ENCODE assay signal across 1 cellular context in the genomic region with DNA sequence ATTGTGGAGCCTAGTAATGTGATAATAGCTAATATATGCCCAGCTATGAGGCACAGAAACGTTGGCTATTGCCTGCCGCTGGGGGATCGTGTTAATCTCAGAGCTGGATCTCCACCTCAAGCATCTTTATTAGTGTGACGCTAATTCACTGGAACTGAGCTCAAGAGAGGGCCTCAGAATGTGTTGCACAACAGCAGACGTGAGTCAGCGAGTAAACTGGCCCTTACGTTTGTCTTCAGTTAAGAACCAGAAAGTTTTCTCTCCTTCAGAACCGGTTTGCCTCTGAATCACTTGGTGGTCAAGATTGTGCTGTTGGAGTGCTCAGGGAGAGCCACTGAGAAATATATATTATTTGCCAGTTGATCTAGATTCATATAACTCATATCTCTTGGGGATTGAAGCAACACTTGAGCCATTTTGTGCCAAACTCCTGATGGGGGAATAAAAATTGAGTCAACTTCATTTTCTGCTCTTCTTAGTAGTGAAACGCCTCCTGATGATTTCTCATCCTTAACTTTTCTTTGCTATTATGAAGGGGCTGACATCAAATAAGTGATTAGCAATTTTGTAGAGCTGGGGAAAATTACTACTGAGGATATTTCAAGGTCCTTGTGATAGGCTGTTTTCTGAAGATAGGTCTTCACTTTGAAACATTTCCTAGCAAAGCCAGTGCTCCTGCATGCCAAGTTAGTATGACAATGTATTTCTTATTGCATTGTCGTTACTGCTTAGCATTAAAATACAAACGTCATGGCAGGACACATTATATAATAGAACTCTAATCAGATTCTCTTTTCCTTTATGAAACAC.
A peak's percentile ranks its signal among the peaks of the same experiment; 100 is the strongest.
TF ChIP-seq lines count a peak whose summit lies in the region.

No MANE protein-coding gene starts in this region.

TF ChIP-seq in A549, 52 proteins besides CTCF, POLR2A, EP300 and RAD21 (continued from another document):
- TF ChIP-seq, protein P1, sequence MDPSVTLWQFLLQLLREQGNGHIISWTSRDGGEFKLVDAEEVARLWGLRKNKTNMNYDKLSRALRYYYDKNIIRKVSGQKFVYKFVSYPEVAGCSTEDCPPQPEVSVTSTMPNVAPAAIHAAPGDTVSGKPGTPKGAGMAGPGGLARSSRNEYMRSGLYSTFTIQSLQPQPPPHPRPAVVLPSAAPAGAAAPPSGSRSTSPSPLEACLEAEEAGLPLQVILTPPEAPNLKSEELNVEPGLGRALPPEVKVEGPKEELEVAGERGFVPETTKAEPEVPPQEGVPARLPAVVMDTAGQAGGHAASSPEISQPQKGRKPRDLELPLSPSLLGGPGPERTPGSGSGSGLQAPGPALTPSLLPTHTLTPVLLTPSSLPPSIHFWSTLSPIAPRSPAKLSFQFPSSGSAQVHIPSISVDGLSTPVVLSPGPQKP (IDR thresholded peaks at IDR 0.05; ENCODE audit: low read depth, low read length) = no peak
- TF ChIP-seq NPAS2 (CRISPR knock-in tag; IDR thresholded peaks at IDR 0.05; ENCODE audit: borderline replicate concordance) = no peak
- TF ChIP-seq FOSL2 (IDR thresholded peaks at IDR 0.05) = peak; percentile 76
- peak; percentile 94 for TF ChIP-seq FOSL2 (CRISPR knock-in tag; IDR thresholded peaks at IDR 0.05)
- TF ChIP-seq NR3C1 (IDR thresholded peaks at IDR 0.05) = no peak
- TF ChIP-seq PHF8 (IDR thresholded peaks at IDR 0.05; ENCODE audit: borderline replicate concordance, low read depth) = no peak
- TF ChIP-seq KDM1A (IDR thresholded peaks at IDR 0.05; ENCODE audit: low read depth) = no peak
- TF ChIP-seq CHD4 (IDR thresholded peaks at IDR 0.05; ENCODE audit: borderline replicate concordance) = no peak
- TF ChIP-seq, protein P2, sequence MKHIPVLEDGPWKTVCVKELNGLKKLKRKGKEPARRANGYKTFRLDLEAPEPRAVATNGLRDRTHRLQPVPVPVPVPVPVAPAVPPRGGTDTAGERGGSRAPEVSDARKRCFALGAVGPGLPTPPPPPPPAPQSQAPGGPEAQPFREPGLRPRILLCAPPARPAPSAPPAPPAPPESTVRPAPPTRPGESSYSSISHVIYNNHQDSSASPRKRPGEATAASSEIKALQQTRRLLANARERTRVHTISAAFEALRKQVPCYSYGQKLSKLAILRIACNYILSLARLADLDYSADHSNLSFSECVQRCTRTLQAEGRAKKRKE (CRISPR knock-in tag; IDR thresholded peaks at IDR 0.05; ENCODE audit: low read depth) = peak; percentile 94
- TF ChIP-seq, protein P3, sequence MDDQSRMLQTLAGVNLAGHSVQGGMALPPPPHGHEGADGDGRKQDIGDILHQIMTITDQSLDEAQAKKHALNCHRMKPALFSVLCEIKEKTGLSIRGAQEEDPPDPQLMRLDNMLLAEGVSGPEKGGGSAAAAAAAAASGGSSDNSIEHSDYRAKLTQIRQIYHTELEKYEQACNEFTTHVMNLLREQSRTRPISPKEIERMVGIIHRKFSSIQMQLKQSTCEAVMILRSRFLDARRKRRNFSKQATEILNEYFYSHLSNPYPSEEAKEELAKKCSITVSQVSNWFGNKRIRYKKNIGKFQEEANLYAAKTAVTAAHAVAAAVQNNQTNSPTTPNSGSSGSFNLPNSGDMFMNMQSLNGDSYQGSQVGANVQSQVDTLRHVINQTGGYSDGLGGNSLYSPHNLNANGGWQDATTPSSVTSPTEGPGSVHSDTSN (IDR thresholded peaks at IDR 0.05) = no peak
- TF ChIP-seq POLR2AphosphoS2 (conservative IDR thresholded peaks at IDR 0.05; ENCODE audit: low read length) = no peak
- no peak for TF ChIP-seq CBX8 (IDR thresholded peaks at IDR 0.05)
- TF ChIP-seq HDAC2 (IDR thresholded peaks at IDR 0.05) = no peak
- TF ChIP-seq, protein P4, sequence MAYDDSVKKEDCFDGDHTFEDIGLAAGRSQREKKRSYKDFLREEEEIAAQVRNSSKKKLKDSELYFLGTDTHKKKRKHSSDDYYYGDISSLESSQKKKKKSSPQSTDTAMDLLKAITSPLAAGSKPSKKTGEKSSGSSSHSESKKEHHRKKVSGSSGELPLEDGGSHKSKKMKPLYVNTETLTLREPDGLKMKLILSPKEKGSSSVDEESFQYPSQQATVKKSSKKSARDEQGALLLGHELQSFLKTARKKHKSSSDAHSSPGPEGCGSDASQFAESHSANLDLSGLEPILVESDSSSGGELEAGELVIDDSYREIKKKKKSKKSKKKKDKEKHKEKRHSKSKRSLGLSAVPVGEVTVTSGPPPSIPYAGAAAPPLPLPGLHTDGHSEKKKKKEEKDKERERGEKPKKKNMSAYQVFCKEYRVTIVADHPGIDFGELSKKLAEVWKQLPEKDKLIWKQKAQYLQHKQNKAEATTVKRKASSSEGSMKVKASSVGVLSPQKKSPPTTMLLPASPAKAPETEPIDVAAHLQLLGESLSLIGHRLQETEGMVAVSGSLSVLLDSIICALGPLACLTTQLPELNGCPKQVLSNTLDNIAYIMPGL (CRISPR knock-in tag; IDR thresholded peaks at IDR 0.05; ENCODE audit: borderline replicate concordance) = peak; percentile 98
- no peak for TF ChIP-seq BHLHE40 (IDR thresholded peaks at IDR 0.05; ENCODE audit: low read depth, low read length)
- TF ChIP-seq TFCP2L1 (CRISPR knock-in tag; IDR thresholded peaks at IDR 0.05) = peak; percentile 89
- peak; percentile 89; the same call in 1 of the 2 replicates for TF ChIP-seq HOXA7 (CRISPR knock-in tag; IDR thresholded peaks at IDR 0.05)
- no peak for TF ChIP-seq CBX2 (IDR thresholded peaks at IDR 0.05; ENCODE audit: borderline replicate concordance, low read depth)
- TF ChIP-seq SMC3 (IDR thresholded peaks at IDR 0.05) = 0 out of 3 replicates have a peak, but pooled peaks have one; percentile 37
- peak; percentile 96 for TF ChIP-seq ZNF302 (CRISPR knock-in tag; IDR thresholded peaks at IDR 0.05)
- peak; percentile 82 for TF ChIP-seq JUNB (IDR thresholded peaks at IDR 0.05)
- no peak for TF ChIP-seq ESRRA (IDR thresholded peaks at IDR 0.05; ENCODE audit: borderline replicate concordance, low read length)
- TF ChIP-seq, protein P5, sequence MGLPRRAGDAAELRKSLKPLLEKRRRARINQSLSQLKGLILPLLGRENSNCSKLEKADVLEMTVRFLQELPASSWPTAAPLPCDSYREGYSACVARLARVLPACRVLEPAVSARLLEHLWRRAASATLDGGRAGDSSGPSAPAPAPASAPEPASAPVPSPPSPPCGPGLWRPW (IDR thresholded peaks at IDR 0.05) = peak; percentile 64; the same call in 1 of the 2 replicates
- TF ChIP-seq RNF2 (IDR thresholded peaks at IDR 0.05; ENCODE audit: borderline replicate concordance, low read depth) = no peak
- no peak for TF ChIP-seq MYC (IDR thresholded peaks at IDR 0.05; ENCODE audit: borderline replicate concordance, low read length)
- no peak for TF ChIP-seq MAZ (IDR thresholded peaks at IDR 0.05; ENCODE audit: borderline replicate concordance, low read depth, low read length)
- peak; percentile 97 to 100 for TF ChIP-seq CEBPB (IDR thresholded peaks at IDR 0.05)
- TF ChIP-seq, protein P6, sequence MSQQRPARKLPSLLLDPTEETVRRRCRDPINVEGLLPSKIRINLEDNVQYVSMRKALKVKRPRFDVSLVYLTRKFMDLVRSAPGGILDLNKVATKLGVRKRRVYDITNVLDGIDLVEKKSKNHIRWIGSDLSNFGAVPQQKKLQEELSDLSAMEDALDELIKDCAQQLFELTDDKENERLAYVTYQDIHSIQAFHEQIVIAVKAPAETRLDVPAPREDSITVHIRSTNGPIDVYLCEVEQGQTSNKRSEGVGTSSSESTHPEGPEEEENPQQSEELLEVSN (IDR thresholded peaks at IDR 0.05; ENCODE audit: borderline replicate concordance, low read depth) = no peak
- peak; percentile 98 for TF ChIP-seq EHF (CRISPR knock-in tag; IDR thresholded peaks at IDR 0.05)
- no peak for TF ChIP-seq EHMT2 (IDR thresholded peaks at IDR 0.05; ENCODE audit: low read depth)
- peak; percentile 96 for TF ChIP-seq HEYL (CRISPR knock-in tag; IDR thresholded peaks at IDR 0.05)
- TF ChIP-seq JUN (IDR thresholded peaks at IDR 0.05) = peak; percentile 73 to 90
- TF ChIP-seq RCOR1 (IDR thresholded peaks at IDR 0.05; ENCODE audit: low read depth, low read length) = no peak
- TF ChIP-seq, protein P7, sequence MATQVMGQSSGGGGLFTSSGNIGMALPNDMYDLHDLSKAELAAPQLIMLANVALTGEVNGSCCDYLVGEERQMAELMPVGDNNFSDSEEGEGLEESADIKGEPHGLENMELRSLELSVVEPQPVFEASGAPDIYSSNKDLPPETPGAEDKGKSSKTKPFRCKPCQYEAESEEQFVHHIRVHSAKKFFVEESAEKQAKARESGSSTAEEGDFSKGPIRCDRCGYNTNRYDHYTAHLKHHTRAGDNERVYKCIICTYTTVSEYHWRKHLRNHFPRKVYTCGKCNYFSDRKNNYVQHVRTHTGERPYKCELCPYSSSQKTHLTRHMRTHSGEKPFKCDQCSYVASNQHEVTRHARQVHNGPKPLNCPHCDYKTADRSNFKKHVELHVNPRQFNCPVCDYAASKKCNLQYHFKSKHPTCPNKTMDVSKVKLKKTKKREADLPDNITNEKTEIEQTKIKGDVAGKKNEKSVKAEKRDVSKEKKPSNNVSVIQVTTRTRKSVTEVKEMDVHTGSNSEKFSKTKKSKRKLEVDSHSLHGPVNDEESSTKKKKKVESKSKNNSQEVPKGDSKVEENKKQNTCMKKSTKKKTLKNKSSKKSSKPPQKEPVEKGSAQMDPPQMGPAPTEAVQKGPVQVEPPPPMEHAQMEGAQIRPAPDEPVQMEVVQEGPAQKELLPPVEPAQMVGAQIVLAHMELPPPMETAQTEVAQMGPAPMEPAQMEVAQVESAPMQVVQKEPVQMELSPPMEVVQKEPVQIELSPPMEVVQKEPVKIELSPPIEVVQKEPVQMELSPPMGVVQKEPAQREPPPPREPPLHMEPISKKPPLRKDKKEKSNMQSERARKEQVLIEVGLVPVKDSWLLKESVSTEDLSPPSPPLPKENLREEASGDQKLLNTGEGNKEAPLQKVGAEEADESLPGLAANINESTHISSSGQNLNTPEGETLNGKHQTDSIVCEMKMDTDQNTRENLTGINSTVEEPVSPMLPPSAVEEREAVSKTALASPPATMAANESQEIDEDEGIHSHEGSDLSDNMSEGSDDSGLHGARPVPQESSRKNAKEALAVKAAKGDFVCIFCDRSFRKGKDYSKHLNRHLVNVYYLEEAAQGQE (IDR thresholded peaks at IDR 0.05) = no peak
- TF ChIP-seq, protein P8, sequence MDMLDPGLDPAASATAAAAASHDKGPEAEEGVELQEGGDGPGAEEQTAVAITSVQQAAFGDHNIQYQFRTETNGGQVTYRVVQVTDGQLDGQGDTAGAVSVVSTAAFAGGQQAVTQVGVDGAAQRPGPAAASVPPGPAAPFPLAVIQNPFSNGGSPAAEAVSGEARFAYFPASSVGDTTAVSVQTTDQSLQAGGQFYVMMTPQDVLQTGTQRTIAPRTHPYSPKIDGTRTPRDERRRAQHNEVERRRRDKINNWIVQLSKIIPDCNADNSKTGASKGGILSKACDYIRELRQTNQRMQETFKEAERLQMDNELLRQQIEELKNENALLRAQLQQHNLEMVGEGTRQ (IDR thresholded peaks at IDR 0.05) = no peak
- TF ChIP-seq RARB (CRISPR knock-in tag; IDR thresholded peaks at IDR 0.05) = peak; percentile 81; the same call in 1 of the 2 replicates
